Comparison of ENCODE assay signal across 12 cellular contexts in the genomic region with DNA sequence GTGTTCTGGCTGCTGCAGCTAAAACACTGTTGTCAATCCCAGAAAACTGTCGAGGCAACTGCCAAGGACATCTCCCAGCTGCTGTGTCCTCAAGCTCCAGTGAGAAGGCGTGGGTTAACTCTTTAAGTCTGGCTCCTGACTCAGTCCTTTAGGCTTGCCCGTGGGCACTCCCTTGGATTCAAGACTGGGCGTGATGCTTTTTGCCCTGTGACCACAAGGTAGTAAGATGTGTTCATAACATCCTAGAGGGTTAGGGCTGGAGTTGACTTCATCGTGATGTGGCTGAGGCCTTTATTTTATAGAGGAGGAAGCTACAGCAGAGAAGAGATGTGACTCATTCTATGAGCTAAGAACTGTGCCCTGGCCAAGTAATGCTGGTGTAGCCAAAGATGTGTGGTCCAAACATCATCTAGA. TPM values are rescaled to one million over a fixed set of nuclear protein-coding genes. Genes with fewer than 3 reads are reported as not detected.
DNase-seq lines count a peak whose midpoint lies in the region; ATAC-seq and TF ChIP-seq lines count a peak whose summit lies in the region.
"Had no signal": no experiment of that assay in that cellular context is flagged by ENCODE, and none has a peak within 500 bp of the region (broad histone marks: within the 10 kb centered on the region; RNA-seq: fewer than 3 reads in every experiment).

No MANE protein-coding gene starts in this region.

- TF ChIP-seq POLR2A in heart left ventricle (IDR thresholded peaks at IDR 0.05), result no peak
- no peak for TF ChIP-seq POLR2A in thyroid gland (IDR thresholded peaks at IDR 0.05)

- no peak overlapping the region for H3K27ac Mint-ChIP-seq in CD4-positive, alpha-beta memory T cell

- ATAC-seq in heart left ventricle, result peak; percentile 22 to 85 (median 66)

- H3K4me1 Mint-ChIP-seq in CD4-positive, alpha-beta memory T cell, result no peaks in the 10 kb centered on the region

- H3K4me3 ChIP-seq in heart left ventricle, result no peak overlapping the region
- no peak overlapping the region for H3K4me3 ChIP-seq in urinary bladder (ENCODE audit: low read depth, low read length)
- H3K4me3 ChIP-seq in thyroid gland (replicated peaks in 1 of 3), result no peak overlapping the region
- H3K4me3 ChIP-seq in CD4-positive, alpha-beta memory T cell (ENCODE audit: low read length in 2 of 2), result no peak overlapping the region

- intact Hi-C loops in heart left ventricle (cut with DNase I) (loop anchor here in 1 of 10 donors (10.0 kb wide), 1 partner anchor 48 kb away; a partner anchor contains a TSS), thyroid gland (cut with DNase I) (no loop called here)
- intact Hi-C loops in CD4-positive, alpha-beta memory T cell (cut with micrococcal nuclease), result no loop called here

- H3K9me3 Mint-ChIP-seq in CD4-positive, alpha-beta memory T cell, result peaks cover 0 to 5% (median 0%) of the 10 kb centered on the region in 8 donors

- no peaks in the 10 kb centered on the region for H3K36me3 Mint-ChIP-seq in CD4-positive, alpha-beta memory T cell

- H3K9me3 ChIP-seq in heart left ventricle, result no peaks in the 10 kb centered on the region
- H3K9me3 ChIP-seq in thyroid gland, result no peaks in the 10 kb centered on the region
- H3K9me3 ChIP-seq in CD4-positive, alpha-beta memory T cell (ENCODE audit: control insufficient read depth in 1 of 2, low read length in 2 of 2), result no peaks in the 10 kb centered on the region

- peak overlapping the region in 4 of 12 donors; percentile 16 to 32 (median 24) for H3K27ac ChIP-seq in heart left ventricle
- peak overlapping the region; percentile 83 for H3K27ac ChIP-seq in urinary bladder (ENCODE audit: low read depth)
- no peak overlapping the region for H3K27ac ChIP-seq in thyroid gland
- H3K27ac ChIP-seq in CD4-positive, alpha-beta memory T cell (ENCODE audit: low read depth, low read length), result no peak overlapping the region

- no peaks in the 10 kb centered on the region for H3K36me3 ChIP-seq in heart left ventricle
- H3K36me3 ChIP-seq in urinary bladder (ENCODE audit: insufficient read depth), result no peaks in the 10 kb centered on the region
- H3K36me3 ChIP-seq in thyroid gland, result no peaks in the 10 kb centered on the region
- no peaks in the 10 kb centered on the region for H3K36me3 ChIP-seq in CD4-positive, alpha-beta memory T cell (ENCODE audit: insufficient read depth, low read length)

- H3K4me3 Mint-ChIP-seq in CD4-positive, alpha-beta memory T cell, result no peak overlapping the region

- DNase-seq in HS-27A (ENCODE audit: low read depth), result peak; percentile 58
- peak; percentile 80 for DNase-seq in amniotic epithelial cell (ENCODE audit: low read depth)
- peak in 1 of 5 donors; percentile 44 for DNase-seq in heart left ventricle
- DNase-seq in thyroid gland, result no peak
- DNase-seq in CD4-positive, alpha-beta memory T cell, result no peak
- no peak for DNase-seq in NCI-H2107 treated with DMSO at 0.1 percent for 48 hours (lab: John Stamatoyannopoulos, UW; ENCODE audit: unreplicated experiment)
- DNase-seq: activated CD8-positive, alpha-beta memory T cell treated with anti-CD3 and anti-CD28 coated beads, Interleukin-2, amount 50 U/mL, for 48 hours; DND-41; hypothalamus; NCI-H1092; stimulated activated CD4-positive, alpha-beta T cell treated with anti-CD3 and anti-CD28 coated beads, Interleukin-12 subunit alpha, Interleukin-12 subunit beta, amount 100 ng/mL, for 4 hours had no signal

- H3K4me1 ChIP-seq in heart left ventricle (peaks cover 0 to 2% (median 0%) of the 10 kb centered on the region in 12 donors), urinary bladder (ENCODE audit: insufficient read depth) (no peaks in the 10 kb centered on the region), thyroid gland (no peaks in the 10 kb centered on the region)
- H3K4me1 ChIP-seq in CD4-positive, alpha-beta memory T cell (ENCODE audit: insufficient read depth, low read length), result no peaks in the 10 kb centered on the region

- POLR2A ChIA-PET in CD4-positive, alpha-beta memory T cell (lab: Charles Lee; ENCODE audit: partially characterized antibody), result interaction anchor here (0.5 kb wide), 1 partner anchor 604 kb away, joined by 4 read pairs; no protein-coding TSS in a partner anchor

- TF ChIP-seq CTCF in heart left ventricle (IDR thresholded peaks at IDR 0.05) (no peak), thyroid gland (IDR thresholded peaks at IDR 0.05) (no peak)

- WGBS in heart left ventricle, 4 donors, result 57 to 100% (median 74%) methylated on average over 3 to 5 of the region's 5 CpGs
- 52% methylated on average over 5 of the region's 5 CpGs for WGBS in urinary bladder
- 78 to 79% methylated on average over 5 of the region's 5 CpGs for WGBS in thyroid gland, 2 donors

- H3K27me3 ChIP-seq in heart left ventricle, result no peaks in the 10 kb centered on the region
- no peaks in the 10 kb centered on the region for H3K27me3 ChIP-seq in thyroid gland
- H3K27me3 ChIP-seq in CD4-positive, alpha-beta memory T cell (ENCODE audit: insufficient read depth, low read length), result no peaks in the 10 kb centered on the region

- CTCF ChIA-PET in CD4-positive, alpha-beta memory T cell (lab: Charles Lee; ENCODE audit: partially characterized antibody), result no interaction called here

- peaks cover 10 to 16% of the 10 kb centered on the region in 2 donors for H3K27me3 Mint-ChIP-seq in CD4-positive, alpha-beta memory T cell

RNA-seq across cellular contexts. Expression of a gene that starts 50.9 kb away (rescaled TPM):
- total RNA-seq in heart left ventricle (1 to 10 TPM in 1 of 9 donors, under 1 TPM in 5, not detected in 3; 0.32 to 1.0 (median 0.71) TPM), urinary bladder (1.1 TPM), thyroid gland (1 to 10 TPM in 3 of 4 donors, not detected in 1; 1.1 to 2.3 (median 1.9) TPM)
- polyA plus RNA-seq in heart left ventricle (under 1 TPM; 0.06 to 0.30 TPM), urinary bladder (1.0 TPM)
- under 1 TPM; 0.42 to 0.76 TPM for total RNA-seq in CD4-positive, alpha-beta memory T cell
- not detected for polyA plus RNA-seq in CD4-positive, alpha-beta memory T cell

Comparison
In these comparisons a context has a peak if more than half of its experiments do, and no peak if none do; other contexts are left out.
1. DNase-seq: peak in HS-27A (single experiment) and amniotic epithelial cell (single experiment); none in thyroid gland (0 of 2), CD4-positive, alpha-beta memory T cell (0 of 5) and NCI-H2107 treated with DMSO at 0.1 percent for 48 hours (single experiment).